In genomic region chr22:15563461-15563860, GRCh38 we compare ENCODE assay signal across 17 cellular contexts. TPM values are rescaled to one million over a fixed set of nuclear protein-coding genes. Genes with fewer than 3 reads are reported as not detected.
"Had no signal": no experiment of that assay in that cellular context is flagged by ENCODE, and none has a peak within 500 bp of the region (broad histone marks: within the 10 kb centered on the region; RNA-seq: fewer than 3 reads in every experiment).

No MANE protein-coding gene starts in this region.

RNA-seq across cellular contexts. Expression of gene OR11H1, which starts 35.5 kb away (rescaled TPM):
- total RNA-seq: activated naive CD4-positive, alpha-beta T cell treated with anti-CD3 and anti-CD28 coated beads for 36 hours; activated naive CD4-positive, alpha-beta T cell treated with anti-CD3 and anti-CD28 coated beads, Interleukin-2, amount 50 U/mL, for 72 hours; activated naive CD8-positive, alpha-beta T cell treated with anti-CD3 and anti-CD28 coated beads for 36 hours; activated naive CD8-positive, alpha-beta T cell treated with anti-CD3 and anti-CD28 coated beads, Interleukin-2, amount 10 ng/mL, durations not matched to agents 7 days and 5 days; activated T-cell treated with anti-CD3 and anti-CD28 coated beads, Interleukin-2, amount 50 U/mL, for 4 hours; activated T-cell treated with anti-CD3 and anti-CD28 coated beads, Interleukin-2, amount 50 U/mL, for 72 hours; activated T-helper 1 cell treated with anti-CD3 and anti-CD28 coated beads, Interleukin-12 subunit alpha, Interleukin-12 subunit beta, Interleukin-2, Interleukin-4 antibody, amounts not matched to agents 30 ng/mL and 10 ng/mL and 1 ng/mL, durations not matched to agents 14 hours and 24 hours and 36 hours; activated T-helper 17 cell treated with anti-CD3 and anti-CD28 coated beads, Interleukin-2, amount 50 U/mL, for 72 hours; activated T-helper 2 cell treated with anti-CD3 and anti-CD28 coated beads, Interferon-gamma antibody, Interleukin-2, Interleukin-4, amounts not matched to agents 10 μg/mL and 5 μg/mL and 100 μg/mL, durations not matched to agents 14 hours and 24 hours and 36 hours; adrenal gland; ascending aorta; astrocyte; body of pancreas; breast epithelium; bronchial epithelial cell; cardiac muscle cell; cardiac septum had no signal
- polyA plus RNA-seq: adrenal gland, cardiac muscle cell had no signal
